24 cellular contexts compared by ENCODE assay signal in the genomic region with DNA sequence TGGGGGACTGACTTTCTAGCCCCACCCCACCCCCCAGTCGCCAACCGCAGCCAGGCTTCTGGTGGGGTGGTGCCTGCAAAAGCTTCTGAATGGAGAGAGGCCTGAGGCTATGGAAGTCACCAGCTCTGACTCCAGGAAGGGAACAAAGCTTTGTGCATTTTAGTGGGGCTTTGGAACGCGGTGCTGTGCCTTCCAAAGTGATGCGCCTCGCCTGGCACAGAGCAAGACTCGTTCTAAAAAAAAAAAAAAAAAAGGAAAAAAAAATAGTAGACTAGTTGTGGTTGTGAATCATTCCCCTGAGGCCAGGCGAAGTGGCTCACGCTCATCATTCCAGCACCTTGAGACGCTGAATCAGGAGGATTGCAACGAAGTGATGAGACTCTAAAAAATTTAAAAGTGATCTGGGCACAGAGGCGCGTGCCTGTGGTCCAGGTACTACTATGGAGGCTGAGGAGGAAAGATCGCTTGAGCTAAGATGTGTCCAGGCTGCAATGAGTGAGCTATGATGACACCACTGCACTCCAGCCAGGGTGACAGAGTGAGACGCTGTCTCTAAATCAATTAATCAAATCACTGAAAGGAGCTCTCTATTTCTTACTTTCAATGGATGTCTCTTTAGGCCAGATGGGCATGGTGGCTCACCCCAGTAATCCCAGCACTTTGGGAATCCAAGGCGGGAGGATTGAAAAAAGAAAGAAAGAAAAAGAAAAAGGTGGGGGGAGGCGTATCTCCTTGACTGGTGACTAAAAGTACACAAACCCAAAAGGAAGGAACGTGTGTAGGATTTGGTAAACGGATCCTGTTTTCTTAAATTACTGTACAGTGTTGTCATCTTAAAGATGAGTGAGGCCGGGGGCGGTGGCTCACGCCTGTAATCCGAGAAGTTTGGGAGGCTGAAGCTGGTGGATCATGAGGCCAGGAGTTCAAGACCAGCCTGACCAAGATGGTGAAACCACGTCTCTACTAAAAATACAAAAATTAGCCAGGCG.
A peak's percentile ranks its signal among the peaks of the same experiment; 100 is the strongest.
DNase-seq lines count a peak whose midpoint lies in the region; ATAC-seq lines count a peak whose summit lies in the region.
"Had no signal": no experiment of that assay in that cellular context is flagged by ENCODE, and none has a peak within 500 bp of the region (broad histone marks: within the 10 kb centered on the region; RNA-seq: fewer than 3 reads in every experiment).

No MANE protein-coding gene starts in this region.

- DNase-seq in ELR (ENCODE audit: low read depth) (peak; percentile 52), M059J (ENCODE audit: low read depth) (peak; percentile 89), SK-MEL-5 (ENCODE audit: low read depth, low spot score) (peak; percentile 51), kidney tubule cell (ENCODE audit: low spot score) (peak; percentile 90), SIG-M5 (lab: John Stamatoyannopoulos, UW) (no peak)
- DNase-seq: activated CD4-positive, alpha-beta T cell treated with anti-CD3 and anti-CD28 coated beads for 1 hour; activated CD8-positive, alpha-beta T cell treated with anti-CD3 and anti-CD28 coated beads, Interleukin-2, amount 10 ng/mL, durations not matched to agents 7 days and 5 days; activated effector memory CD4-positive, alpha-beta T cell treated with anti-CD3 and anti-CD28 coated beads, Interleukin-2, amount 50 U/mL, for 16 hours; AML-193; CD8-positive, alpha-beta memory T cell; heart left ventricle; IMR-90; left cardiac atrium; NCI-H1436 treated with DMSO at 0.1 percent for 48 hours; NCI-H2107; NCI-H510A; Right ventricle myocardium superior; stimulated activated CD8-positive, alpha-beta memory T cell treated with anti-CD3 and anti-CD28 coated beads, Interleukin-4, amount 100 ng/mL, for 48 hours; stomach; transverse colon had no signal

- ATAC-seq in HG02763 (IDR thresholded peaks at IDR 0.05; ENCODE audit: unreplicated experiment) (no peak), GM18870 (IDR thresholded peaks at IDR 0.05; ENCODE audit: unreplicated experiment) (no peak), HG02588 (IDR thresholded peaks at IDR 0.05; ENCODE audit: unreplicated experiment) (no peak)
- ATAC-seq: activated CD8-positive, alpha-beta T cell treated with anti-CD3 and anti-CD28 coated beads, Interleukin-2, amount 10 ng/mL, durations not matched to agents 7 days and 5 days; GM12878; heart left ventricle; left cardiac atrium had no signal

- in situ Hi-C loops in SK-MEL-5 (cut with HindIII; ENCODE audit: low pct_unique_long_range_greater_than_20kb, low sequenced_read_pairs) = no loop called here
